ENCODE assay signal across 1 cellular context in the genomic region with DNA sequence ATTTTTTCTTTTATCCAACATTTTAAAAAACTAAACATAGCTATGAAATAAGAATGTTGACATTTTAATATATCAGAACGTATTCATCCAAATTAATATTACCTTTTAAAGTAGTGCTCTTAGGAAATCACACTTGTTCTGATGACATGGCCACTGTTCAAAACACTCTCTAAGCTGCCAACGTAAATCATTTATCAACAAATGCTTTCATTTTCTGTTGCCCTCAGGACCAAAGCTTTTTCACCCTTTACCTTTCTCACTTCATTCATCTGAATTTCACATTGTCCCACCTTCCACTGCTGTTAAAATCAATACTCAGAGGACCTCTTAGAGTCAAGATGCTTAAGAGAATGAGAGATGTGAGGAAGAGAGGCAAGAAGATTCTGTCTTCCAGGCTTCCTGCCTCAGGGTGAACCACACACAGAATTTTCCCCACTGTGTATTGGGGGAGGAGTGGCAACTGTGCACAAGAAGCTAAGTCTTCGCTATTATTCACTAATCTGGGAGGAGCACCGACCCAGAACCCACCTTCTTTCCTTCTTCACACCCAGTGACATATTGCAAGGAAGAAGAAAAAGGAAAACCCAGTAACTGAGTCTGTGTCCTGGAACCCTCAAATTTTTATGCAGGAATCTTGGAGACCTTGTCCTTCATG.
TF ChIP-seq lines count a peak whose summit lies in the region.

No MANE protein-coding gene starts in this region.

TF ChIP-seq in GM12878, 131 proteins besides CTCF, POLR2A, EP300 and RAD21 (continued from another document):
- TF ChIP-seq, protein P1, sequence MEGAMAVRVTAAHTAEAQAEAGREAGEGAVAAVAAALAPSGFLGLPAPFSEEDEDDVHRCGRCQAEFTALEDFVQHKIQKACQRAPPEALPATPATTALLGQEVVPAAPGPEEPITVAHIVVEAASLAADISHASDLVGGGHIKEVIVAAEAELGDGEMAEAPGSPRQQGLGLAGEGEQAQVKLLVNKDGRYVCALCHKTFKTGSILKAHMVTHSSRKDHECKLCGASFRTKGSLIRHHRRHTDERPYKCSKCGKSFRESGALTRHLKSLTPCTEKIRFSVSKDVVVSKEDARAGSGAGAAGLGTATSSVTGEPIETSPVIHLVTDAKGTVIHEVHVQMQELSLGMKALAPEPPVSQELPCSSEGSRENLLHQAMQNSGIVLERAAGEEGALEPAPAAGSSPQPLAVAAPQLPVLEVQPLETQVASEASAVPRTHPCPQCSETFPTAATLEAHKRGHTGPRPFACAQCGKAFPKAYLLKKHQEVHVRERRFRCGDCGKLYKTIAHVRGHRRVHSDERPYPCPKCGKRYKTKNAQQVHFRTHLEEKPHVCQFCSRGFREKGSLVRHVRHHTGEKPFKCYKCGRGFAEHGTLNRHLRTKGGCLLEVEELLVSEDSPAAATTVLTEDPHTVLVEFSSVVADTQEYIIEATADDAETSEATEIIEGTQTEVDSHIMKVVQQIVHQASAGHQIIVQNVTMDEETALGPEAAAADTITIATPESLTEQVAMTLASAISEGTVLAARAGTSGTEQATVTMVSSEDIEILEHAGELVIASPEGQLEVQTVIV (IDR thresholded peaks at IDR 0.05; ENCODE audit: borderline replicate concordance, partially characterized antibody): no peak
- no peak for TF ChIP-seq TAF1 (IDR thresholded peaks at IDR 0.05; ENCODE audit: borderline replicate concordance, low read depth, low read length)
- no peak for TF ChIP-seq EGR1 (IDR thresholded peaks at IDR 0.05; ENCODE audit: borderline replicate concordance in 1 of 2, low read depth in 2 of 2, low read length in 2 of 2)
